Comparison of ENCODE assay signal across 8 cellular contexts in the genomic region with DNA sequence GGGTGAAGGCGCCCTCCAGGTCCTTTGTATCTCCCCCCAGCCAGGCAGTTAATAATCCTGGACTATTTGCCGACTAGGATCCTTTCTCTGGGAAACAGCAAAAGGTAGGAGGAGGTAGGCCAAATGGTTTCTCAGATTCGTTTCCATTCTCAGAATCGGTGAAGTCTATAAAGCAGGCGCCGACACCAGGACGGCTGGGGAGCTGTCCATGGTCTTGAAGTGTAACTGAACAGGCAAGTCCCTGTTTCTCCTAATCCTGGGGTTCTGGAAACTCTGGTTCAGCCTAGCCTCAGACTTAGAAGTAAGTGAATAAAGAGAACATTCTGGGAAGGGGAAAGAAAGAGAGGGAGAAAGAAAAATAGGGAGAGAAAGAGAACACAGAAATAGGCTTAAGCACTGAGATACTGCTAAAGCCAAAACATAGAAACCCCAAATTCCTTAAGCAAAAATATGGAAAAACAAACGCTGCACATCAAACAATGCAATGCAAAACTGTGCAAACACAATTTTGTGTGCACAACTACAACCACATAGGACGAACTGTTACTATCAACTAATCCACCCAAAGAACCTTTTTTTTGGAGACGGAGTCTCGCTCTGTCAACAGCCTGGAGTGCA. TPM values are rescaled to one million over a fixed set of nuclear protein-coding genes. Genes with fewer than 3 reads are reported as not detected.
DNase-seq lines count a peak whose midpoint lies in the region; ATAC-seq lines count a peak whose summit lies in the region.

No MANE protein-coding gene starts in this region.

- intact Hi-C loops in left ventricle myocardium superior (cut with micrococcal nuclease) (no loop called here), Right ventricle myocardium inferior (cut with DNase I) (no loop called here), right cardiac atrium (cut with DNase I) (no loop called here)

- H3K27ac ChIP-seq in right cardiac atrium (ENCODE audit: low read length) = no peak overlapping the region

- ATAC-seq in left ventricle myocardium superior (peak; percentile 45), Right ventricle myocardium inferior (no peak), right cardiac atrium (peak in 1 of 2 donors; percentile 55), GM19023 (IDR thresholded peaks at IDR 0.05; ENCODE audit: unreplicated experiment) (no peak)

- H3K27me3 ChIP-seq in right cardiac atrium (ENCODE audit: control insufficient read depth, insufficient read depth) = no peaks in the 10 kb centered on the region

- H3K9me3 ChIP-seq in right cardiac atrium (ENCODE audit: control insufficient read depth, low read length) = no peaks in the 10 kb centered on the region

- H3K4me3 ChIP-seq in right cardiac atrium (ENCODE audit: low read length) = no peak overlapping the region

- 31% methylated on average over 11 of the region's 11 CpGs for WGBS in right cardiac atrium

- H3K4me1 ChIP-seq in right cardiac atrium (ENCODE audit: control insufficient read depth, insufficient read depth, low read length) = no peaks in the 10 kb centered on the region

- DNase-seq in left ventricle myocardium superior = peak; percentile 45
- no peak for DNase-seq in Right ventricle myocardium inferior (ENCODE audit: missing footprints)
- DNase-seq in activated CD4-positive, alpha-beta T cell treated with anti-CD3 and anti-CD28 coated beads, Interleukin-2, amount 50 U/mL, for 1 hour = peak; percentile 20
- peak; percentile 58 to 74 (median 66) for DNase-seq in right cardiac atrium
- DNase-seq in stimulated activated CD4-positive, alpha-beta T cell treated with anti-CD3 and anti-CD28 coated beads, Interleukin-4, amount 100 ng/mL, for 48 hours (ENCODE audit: low read depth in 2 of 2) = peak; percentile 32 to 43
- DNase-seq in NCI-H2171 treated with DMSO at 0.1 percent for 48 hours (lab: John Stamatoyannopoulos, UW) = no peak
- DNase-seq in COLO829 (ENCODE audit: low spot score) = no peak

RNA-seq across cellular contexts. Expression of gene INA, which starts 11.1 kb away (rescaled TPM):
- total RNA-seq in left ventricle myocardium superior (not detected), Right ventricle myocardium inferior (not detected), right cardiac atrium (not detected)
- polyA plus RNA-seq in right cardiac atrium = 0.16 TPM

RNA-seq across cellular contexts. Expression of gene RPEL1, which starts 20.1 kb away (rescaled TPM):
- total RNA-seq in left ventricle myocardium superior (not detected), Right ventricle myocardium inferior (not detected), right cardiac atrium (not detected)
- not detected for polyA plus RNA-seq in right cardiac atrium

Comparison
In these comparisons a context has a peak if more than half of its experiments do, and no peak if none do; other contexts are left out.
1. DNase-seq: peak in left ventricle myocardium superior (single experiment), activated CD4-positive, alpha-beta T cell treated with anti-CD3 and anti-CD28 coated beads, Interleukin-2, amount 50 U/mL, for 1 hour (single experiment), right cardiac atrium (3 of 3) and stimulated activated CD4-positive, alpha-beta T cell treated with anti-CD3 and anti-CD28 coated beads, Interleukin-4, amount 100 ng/mL, for 48 hours (2 of 2); none in Right ventricle myocardium inferior (single experiment), NCI-H2171 treated with DMSO at 0.1 percent for 48 hours (single experiment) and COLO829 (single experiment).